In genomic region chr4:151991001-151991883, GRCh38 we compare ENCODE assay signal across 10 cellular contexts.
DNase-seq lines count a peak whose midpoint lies in the region; ATAC-seq and TF ChIP-seq lines count a peak whose summit lies in the region.
"Had no signal": no experiment of that assay in that cellular context is flagged by ENCODE, and none has a peak within 500 bp of the region (broad histone marks: within the 10 kb centered on the region; RNA-seq: fewer than 3 reads in every experiment).

No MANE protein-coding gene starts in this region.

- DNase-seq in activated T-cell treated with anti-CD3 and anti-CD28 coated beads, Interleukin-2, amount 50 U/mL, for 72 hours: no peak
- no peak for DNase-seq in activated T-cell treated with anti-CD3 and anti-CD28 coated beads for 4 hours
- no peak for DNase-seq in T-helper 2 cell treated with Interferon-gamma antibody and Interleukin-4, amounts not matched to agents 5 μg/mL and 100 μg/mL, for 36 hours (ENCODE audit: low spot score)
- peak in 2 of 5 donors; percentile 20 to 70 for DNase-seq in heart left ventricle
- no peak for DNase-seq in AG08396 (ENCODE audit: low spot score)
- no peak for DNase-seq in Calu3
- no peak for DNase-seq in NCI-H146 (lab: John Stamatoyannopoulos, UW)
- DNase-seq: activated CD4-positive, alpha-beta T cell treated with anti-CD3 and anti-CD28 coated beads for 1 hour had no signal

- H3K4me1 ChIP-seq in heart left ventricle (peaks cover 0 to 30% (median 8%) of the 10 kb centered on the region in 12 donors), stomach smooth muscle (ENCODE audit: control insufficient read depth, insufficient read depth, low read length) (peaks cover 28% of the 10 kb centered on the region)

- H3K9ac ChIP-seq in stomach smooth muscle (ENCODE audit: low read length in 2 of 2): no peak overlapping the region
- H3K9ac ChIP-seq: KMS-11 had no signal

- no peaks in the 10 kb centered on the region for H3K36me3 Mint-ChIP-seq in activated T-cell treated with anti-CD3 and anti-CD28 coated beads, Interleukin-2, amount 50 U/mL, for 72 hours (ENCODE audit: insufficient read depth in 2 of 2)
- H3K36me3 Mint-ChIP-seq in T-helper 2 cell treated with Interferon-gamma antibody and Interleukin-4, amounts not matched to agents 5 μg/mL and 100 μg/mL, for 36 hours (ENCODE audit: low read depth): peaks cover 2% of the 10 kb centered on the region
- no peaks in the 10 kb centered on the region for H3K36me3 Mint-ChIP-seq in Calu3 (ENCODE audit: insufficient read depth, unreplicated experiment)

- TF ChIP-seq CTCF in heart left ventricle (IDR thresholded peaks at IDR 0.05) (no peak), Calu3 (IDR thresholded peaks at IDR 0.05; ENCODE audit: unreplicated experiment) (no peak)

- intact Hi-C loops in heart left ventricle (cut with DNase I) (loop anchor here in 2 of 10 donors (5.0 kb wide), 1 partner anchor 46 kb away; no protein-coding TSS in a partner anchor), Calu3 (cut with micrococcal nuclease; ENCODE audit: unreplicated experiment) (no loop called here)

- no peaks in the 10 kb centered on the region for H3K27me3 ChIP-seq in heart left ventricle
- H3K27me3 ChIP-seq in stomach smooth muscle (ENCODE audit: control insufficient read depth in 1 of 2, insufficient read depth in 2 of 2, low read length in 2 of 2): no peaks in the 10 kb centered on the region

- peaks cover 0 to 4% (median 0%) of the 10 kb centered on the region in 12 donors for H3K9me3 ChIP-seq in heart left ventricle
- H3K9me3 ChIP-seq in stomach smooth muscle (ENCODE audit: control insufficient read depth in 2 of 2, low read length in 2 of 2): no peaks in the 10 kb centered on the region

- ATAC-seq in activated T-cell treated with anti-CD3 and anti-CD28 coated beads, Interleukin-2, amount 50 U/mL, for 72 hours (replicated peaks in 1 of 2): no peak
- peak; percentile 84 to 94 (median 87) for ATAC-seq in heart left ventricle

- CTCF ChIA-PET in Calu3 (lab: Charles Lee): interaction anchor here (0.6 kb wide), 1 partner anchor 287 kb away, joined by 3 read pairs; no protein-coding TSS in a partner anchor

- H3K4me3 ChIP-seq in heart left ventricle: no peak overlapping the region
- peak overlapping the region in 1 of 2 donors; percentile 44 for H3K4me3 ChIP-seq in stomach smooth muscle (ENCODE audit: low read length in 2 of 2)

- 41 to 52% (median 48%) methylated on average over 10 of the region's 10 CpGs for WGBS in heart left ventricle, 4 donors

- peaks cover 0 to 2% of the 10 kb centered on the region in 2 donors for H3K9me3 Mint-ChIP-seq in activated T-cell treated with anti-CD3 and anti-CD28 coated beads, Interleukin-2, amount 50 U/mL, for 72 hours
- no peaks in the 10 kb centered on the region for H3K9me3 Mint-ChIP-seq in T-helper 2 cell treated with Interferon-gamma antibody and Interleukin-4, amounts not matched to agents 5 μg/mL and 100 μg/mL, for 36 hours
- H3K9me3 Mint-ChIP-seq in Calu3 (ENCODE audit: low read depth, unreplicated experiment): no peaks in the 10 kb centered on the region

- H3K27me3 Mint-ChIP-seq in activated T-cell treated with anti-CD3 and anti-CD28 coated beads, Interleukin-2, amount 50 U/mL, for 72 hours (ENCODE audit: low read depth): no peaks in the 10 kb centered on the region
- no peaks in the 10 kb centered on the region for H3K27me3 Mint-ChIP-seq in T-helper 2 cell treated with Interferon-gamma antibody and Interleukin-4, amounts not matched to agents 5 μg/mL and 100 μg/mL, for 36 hours (ENCODE audit: low read depth)
- peaks cover 12% of the 10 kb centered on the region for H3K27me3 Mint-ChIP-seq in Calu3 (ENCODE audit: unreplicated experiment)

- no TSS peak for BruUV-seq in Calu3 (replicated peaks; lab: Mats Ljungman, UMichigan)

- H3K36me3 ChIP-seq in heart left ventricle (no peaks in the 10 kb centered on the region), stomach smooth muscle (ENCODE audit: control insufficient read depth in 2 of 2, insufficient read depth in 2 of 2, low read length in 2 of 2) (no peaks in the 10 kb centered on the region)

- H3K4me1 Mint-ChIP-seq in activated T-cell treated with anti-CD3 and anti-CD28 coated beads, Interleukin-2, amount 50 U/mL, for 72 hours (ENCODE audit: low read depth): peaks cover 55% of the 10 kb centered on the region
- H3K4me1 Mint-ChIP-seq in T-helper 2 cell treated with Interferon-gamma antibody and Interleukin-4, amounts not matched to agents 5 μg/mL and 100 μg/mL, for 36 hours (ENCODE audit: low read depth): peaks cover 30% of the 10 kb centered on the region
- H3K4me1 Mint-ChIP-seq in Calu3 (ENCODE audit: low read depth, unreplicated experiment): no peaks in the 10 kb centered on the region

- peak overlapping the region in 1 of 2 donors; percentile 62 for H3K4me3 Mint-ChIP-seq in activated T-cell treated with anti-CD3 and anti-CD28 coated beads, Interleukin-2, amount 50 U/mL, for 72 hours
- H3K4me3 Mint-ChIP-seq in T-helper 2 cell treated with Interferon-gamma antibody and Interleukin-4, amounts not matched to agents 5 μg/mL and 100 μg/mL, for 36 hours: peak overlapping the region; percentile 14
- H3K4me3 Mint-ChIP-seq in Calu3 (ENCODE audit: low read depth, unreplicated experiment): no peak overlapping the region

- TF ChIP-seq POLR2A in heart left ventricle (IDR thresholded peaks at IDR 0.05): peak in 1 of 2 donors; percentile 36

- H3K27ac ChIP-seq in heart left ventricle (peak overlapping the region in 11 of 12 donors; percentile 13 to 69 (median 41)), stomach smooth muscle (ENCODE audit: low read length) (peak overlapping the region; percentile 53)
- H3K27ac ChIP-seq: KMS-11 had no signal

- peak overlapping the region; percentile 61 for H3K27ac Mint-ChIP-seq in activated T-cell treated with anti-CD3 and anti-CD28 coated beads, Interleukin-2, amount 50 U/mL, for 72 hours
- H3K27ac Mint-ChIP-seq in T-helper 2 cell treated with Interferon-gamma antibody and Interleukin-4, amounts not matched to agents 5 μg/mL and 100 μg/mL, for 36 hours: peak overlapping the region; percentile 46
- H3K27ac Mint-ChIP-seq in Calu3 (ENCODE audit: unreplicated experiment): no peak overlapping the region

Comparison
In these comparisons a context has a peak if more than half of its experiments do, and no peak if none do; other contexts are left out.
1. ATAC-seq: peak in heart left ventricle (4 of 4); none in activated T-cell treated with anti-CD3 and anti-CD28 coated beads, Interleukin-2, amount 50 U/mL, for 72 hours (0 of 2).